Comparison of ENCODE assay signal across 30 cellular contexts in genomic region chr2:176902454-176902853, GRCh38.
"Had no signal": no experiment of that assay in that cellular context is flagged by ENCODE, and none has a peak within 500 bp of the region (broad histone marks: within the 10 kb centered on the region; RNA-seq: fewer than 3 reads in every experiment).

No MANE protein-coding gene starts in this region.

- H3K4me3 ChIP-seq: body of pancreas, esophagus muscularis mucosa, heart left ventricle, neural progenitor cell, right atrium auricular region, smooth muscle cell, stomach, thyroid gland, upper lobe of right lung had no signal

- H3K27ac ChIP-seq: body of pancreas, esophagus muscularis mucosa, foreskin keratinocyte, heart left ventricle, neural progenitor cell, right atrium auricular region, stomach, thyroid gland, upper lobe of right lung, WERI-Rb-1 had no signal

- H3K4me1 ChIP-seq: body of pancreas, esophagus muscularis mucosa, foreskin keratinocyte, heart left ventricle, neural progenitor cell, right atrium auricular region, stomach, thyroid gland, upper lobe of right lung had no signal

- DNase-seq: activated CD4-positive, alpha-beta T cell treated with anti-CD3 and anti-CD28 coated beads for 48 hours; activated CD4-positive, alpha-beta T cell treated with anti-CD3 and anti-CD28 coated beads, Interleukin-2, amount 50 U/mL, for 48 hours; activated CD8-positive, alpha-beta memory T cell treated with anti-CD3 and anti-CD28 coated beads for 24 hours; activated effector memory CD4-positive, alpha-beta T cell treated with Interleukin-2 at 50 U/mL for 16 hours; activated naive CD4-positive, alpha-beta T cell treated with Interleukin-2 at 50 U/mL for 16 hours; aorta; body of pancreas; dermis blood vessel endothelial cell; effector CD4-positive, alpha-beta T cell; foreskin keratinocyte; heart left ventricle; hypothalamus; immature natural killer cell; kidney; midbrain; naive thymus-derived CD8-positive, alpha-beta T cell; occipital lobe; stimulated activated CD4-positive, alpha-beta T cell treated with anti-CD3 and anti-CD28 coated beads, Interleukin-1b, Interleukin-23, amount 100 ng/mL, for 48 hours; stimulated activated CD4-positive, alpha-beta T cell treated with anti-CD3 and anti-CD28 coated beads, Interleukin-4, amount 100 ng/mL, for 4 hours; stimulated activated CD8-positive, alpha-beta memory T cell treated with anti-CD3 and anti-CD28 coated beads, Interleukin-4, amount 100 ng/mL, for 48 hours; stimulated activated naive B cell treated with anti-CD40 and anti-IgM and Interleukin-4, amounts not matched to agents 10 μg/mL and 1 μg/mL and 100 μg/mL, for 72 hours; stomach; thyroid gland; upper lobe of right lung; WERI-Rb-1 had no signal

- H3K36me3 ChIP-seq: esophagus muscularis mucosa, heart left ventricle, neural progenitor cell, right atrium auricular region, stomach, thyroid gland, upper lobe of right lung, WERI-Rb-1 had no signal

- ATAC-seq: activated CD4-positive, CD25-positive, alpha-beta regulatory T cell treated with anti-CD3 and anti-CD28 coated beads, Interleukin-2, amount 50 U/mL, for 24 hours; body of pancreas; foreskin keratinocyte; heart left ventricle; naive thymus-derived CD8-positive, alpha-beta T cell; stimulated activated naive B cell treated with anti-CD40 and anti-IgM and Interleukin-4, amounts not matched to agents 10 μg/mL and 1 μg/mL and 100 μg/mL, for 72 hours; upper lobe of right lung had no signal

- H3K9me3 ChIP-seq: body of pancreas, right atrium auricular region, stomach, thyroid gland, upper lobe of right lung had no signal
